15 cellular contexts compared by ENCODE assay signal in genomic region chr12:84159245-84159644, GRCh38.
DNase-seq lines count a peak whose midpoint lies in the region; ATAC-seq and TF ChIP-seq lines count a peak whose summit lies in the region.
"Had no signal": no experiment of that assay in that cellular context is flagged by ENCODE, and none has a peak within 500 bp of the region (broad histone marks: within the 10 kb centered on the region; RNA-seq: fewer than 3 reads in every experiment).

No MANE protein-coding gene starts in this region.

- H3K27me3 ChIP-seq in AG04450 (ENCODE audit: control insufficient read depth, insufficient read depth, low read length) (no peaks in the 10 kb centered on the region), WERI-Rb-1 (ENCODE audit: insufficient read depth, low read depth, severe bottlenecking) (no peaks in the 10 kb centered on the region), breast epithelium (no peaks in the 10 kb centered on the region)
- H3K27me3 ChIP-seq: BLaER1 treated with 17β-estradiol and CSF1 and Interleukin-3, amounts not matched to agents 10 nM and 100 nM had no signal

- H3K27ac ChIP-seq in AG04450 (ENCODE audit: low read depth, low read length) (no peak overlapping the region), WERI-Rb-1 (no peak overlapping the region), breast epithelium (no peak overlapping the region)
- H3K27ac ChIP-seq: BLaER1 treated with 17β-estradiol and CSF1 and Interleukin-3, amounts not matched to agents 10 nM and 100 nM had no signal

- intact Hi-C loops in breast epithelium (cut with DNase I; ENCODE audit: low total_unique reads): no loop called here

- ATAC-seq in HG02852 (IDR thresholded peaks at IDR 0.05; ENCODE audit: unreplicated experiment): no peak
- no peak for ATAC-seq in HG02763 (IDR thresholded peaks at IDR 0.05; ENCODE audit: unreplicated experiment)
- ATAC-seq: GM12878, GM23338 had no signal

- DNase-seq in AG04450 (ENCODE audit: low read depth, low spot score) (peak; percentile 30), EL (peak; percentile 6), amniotic epithelial cell (ENCODE audit: low read depth) (peak; percentile 7), left kidney (ENCODE audit: low read depth, low spot score) (peak; percentile 5), WERI-Rb-1 (no peak), breast epithelium (ENCODE audit: low spot score in 2 of 2) (no peak)
- DNase-seq: AML-193; CD4-positive, CD25-positive, alpha-beta regulatory T cell; DMS53; H7 had no signal

- H3K4me3 ChIP-seq in AG04450 (ENCODE audit: low read depth, low read length) (no peak overlapping the region), WERI-Rb-1 (ENCODE audit: low read depth, low read length) (no peak overlapping the region), breast epithelium (no peak overlapping the region)
- H3K4me3 ChIP-seq: BLaER1 treated with 17β-estradiol and CSF1 and Interleukin-3, amounts not matched to agents 10 nM and 100 nM; GM12878; GM23338 had no signal

- CTCF ChIA-PET in AG04450 (lab: Charles Lee): interaction anchor here (1.2 kb wide), 1 partner anchor 16 kb away, joined by 3 read pairs; no protein-coding TSS in a partner anchor

- peaks cover 8% of the 10 kb centered on the region; the same call in 1 of the 2 replicates for H3K9me3 ChIP-seq in AG04450 (ENCODE audit: control insufficient read depth, insufficient read depth, low read length)
- H3K9me3 ChIP-seq in WERI-Rb-1 (ENCODE audit: severe bottlenecking): no peaks in the 10 kb centered on the region
- no peaks in the 10 kb centered on the region for H3K9me3 ChIP-seq in breast epithelium
- H3K9me3 ChIP-seq: BLaER1 treated with 17β-estradiol and CSF1 and Interleukin-3, amounts not matched to agents 10 nM and 100 nM had no signal

- TF ChIP-seq CTCF in AG04450 (IDR thresholded peaks at IDR 0.05; ENCODE audit: low read depth, low read length) (no peak), WERI-Rb-1 (IDR thresholded peaks at IDR 0.05; ENCODE audit: low read depth, low read length) (no peak), breast epithelium (IDR thresholded peaks at IDR 0.05) (no peak)

- POLR2A ChIA-PET in AG04450 (lab: Yijun Ruan, JAX): no interaction called here

- H3K36me3 ChIP-seq in WERI-Rb-1 (no peaks in the 10 kb centered on the region), breast epithelium (no peaks in the 10 kb centered on the region)
- H3K36me3 ChIP-seq: BLaER1 treated with 17β-estradiol and CSF1 and Interleukin-3, amounts not matched to agents 10 nM and 100 nM had no signal

- TF ChIP-seq POLR2A in breast epithelium (IDR thresholded peaks at IDR 0.05): no peak

- no peaks in the 10 kb centered on the region for H3K4me1 ChIP-seq in breast epithelium
- H3K4me1 ChIP-seq: BLaER1 treated with 17β-estradiol and CSF1 and Interleukin-3, amounts not matched to agents 10 nM and 100 nM had no signal

Comparison
In these comparisons a context has a peak if more than half of its experiments do, and no peak if none do; other contexts are left out.
1. DNase-seq: peak in AG04450 (single experiment), EL (single experiment), amniotic epithelial cell (single experiment) and left kidney (single experiment); none in WERI-Rb-1 (single experiment) and breast epithelium (0 of 2).